Comparison of ENCODE assay signal across 25 cellular contexts in genomic region chr15:66646799-66647198, GRCh38. TPM values are rescaled to one million over a fixed set of nuclear protein-coding genes. Genes with fewer than 3 reads are reported as not detected.
A peak's percentile ranks its signal among the peaks of the same experiment; 100 is the strongest.
DNase-seq lines count a peak whose midpoint lies in the region; ATAC-seq, FAIRE-seq and TF ChIP-seq lines count a peak whose summit lies in the region.
"Had no signal": no experiment of that assay in that cellular context is flagged by ENCODE, and none has a peak within 500 bp of the region (broad histone marks: within the 10 kb centered on the region; RNA-seq: fewer than 3 reads in every experiment).

No MANE protein-coding gene starts in this region.

- TF ChIP-seq POLR2A in thyroid gland (IDR thresholded peaks at IDR 0.05): no peak

- intact Hi-C loops in left cardiac atrium (cut with DNase I) (no loop called here), thyroid gland (cut with DNase I) (no loop called here)

- H3K9me3 ChIP-seq in cardiac muscle cell (ENCODE audit: low read depth) (no peaks in the 10 kb centered on the region), liver (ENCODE audit: control insufficient read depth in 4 of 4, low read length in 3 of 4) (no peaks in the 10 kb centered on the region), thyroid gland (no peaks in the 10 kb centered on the region)
- H3K9me3 ChIP-seq: neutrophil, spleen, transverse colon had no signal

- H3K27ac ChIP-seq in cardiac muscle cell (peak overlapping the region; percentile 65), liver (ENCODE audit: low read depth in 1 of 2, low read length in 2 of 2) (peak overlapping the region; percentile 61 to 70), thyroid gland (peak overlapping the region in 2 of 3 donors; percentile 16 to 43)
- H3K27ac ChIP-seq: brain microvascular endothelial cell, neutrophil, transverse colon had no signal

- ATAC-seq in left cardiac atrium: no peak
- ATAC-seq in GM19328 (IDR thresholded peaks at IDR 0.05; ENCODE audit: unreplicated experiment): no peak
- ATAC-seq: activated naive CD8-positive, alpha-beta T cell treated with anti-CD3 and anti-CD28 coated beads, Interleukin-2, amount 50 U/mL, for 24 hours had no signal

- DNase-seq in cardiac muscle cell (ENCODE audit: low read depth in 1 of 2, low spot score in 1 of 2) (no peak), left cardiac atrium (no peak), bronchial epithelial cell (ENCODE audit: low read depth) (peak; percentile 17), thyroid gland (no peak), NCI-H146 (lab: John Stamatoyannopoulos, UW) (no peak), NCI-H187 (lab: John Stamatoyannopoulos, UW) (no peak)
- DNase-seq: 8988T; activated B cell treated with CpG ODN at 0.5 μM for 24 hours; activated CD4-positive, alpha-beta T cell treated with anti-CD3 and anti-CD28 coated beads, Interleukin-2, amount 50 U/mL, for 48 hours; activated gamma-delta T cell; activated naive CD8-positive, alpha-beta T cell treated with anti-CD3 and anti-CD28 coated beads, Interleukin-2, amount 50 U/mL, for 24 hours; cortex of kidney; DMS53; glutamatergic neuron; NCI-H1417 treated with DMSO at 0.1 percent for 48 hours; NCI-H510A; stimulated activated CD4-positive, alpha-beta T cell treated with anti-CD3 and anti-CD28 coated beads, Interleukin-4, amount 100 ng/mL, for 4 hours; transverse colon had no signal

- TF ChIP-seq RAD21 in liver (IDR thresholded peaks at IDR 0.05): no peak

- FAIRE-seq in bronchial epithelial cell (lab: Jason Lieb, UNC): no peak
- FAIRE-seq: GM12891, RCC 7860 had no signal

- H3K4me1 ChIP-seq in cardiac muscle cell (ENCODE audit: low read depth) (peaks cover 28% of the 10 kb centered on the region), liver (ENCODE audit: control insufficient read depth in 4 of 4, insufficient read depth in 4 of 4, low read length in 3 of 4) (peaks cover 34 to 86% (median 72%) of the 10 kb centered on the region in 4 donors), thyroid gland (peaks cover 0 to 24% of the 10 kb centered on the region in 2 donors)
- H3K4me1 ChIP-seq: transverse colon had no signal

- no peak overlapping the region for H3K4me3 ChIP-seq in cardiac muscle cell
- H3K4me3 ChIP-seq in bronchial epithelial cell (ENCODE audit: low read depth, low read length): no peak overlapping the region
- H3K4me3 ChIP-seq in liver (ENCODE audit: low read depth in 1 of 3, low read length in 3 of 3): no peak overlapping the region
- H3K4me3 ChIP-seq in thyroid gland (replicated peaks in 1 of 3): no peak overlapping the region
- H3K4me3 ChIP-seq: spleen, transverse colon had no signal

- H3K36me3 ChIP-seq in cardiac muscle cell (no peaks in the 10 kb centered on the region), bronchial epithelial cell (ENCODE audit: control insufficient read depth, insufficient read depth, low read length) (no peaks in the 10 kb centered on the region), liver (ENCODE audit: control insufficient read depth in 4 of 4, insufficient read depth in 3 of 4, low read depth in 1 of 4, low read length in 3 of 4) (no peaks in the 10 kb centered on the region), thyroid gland (no peaks in the 10 kb centered on the region)
- H3K36me3 ChIP-seq: brain microvascular endothelial cell, neutrophil, spleen, transverse colon had no signal

- H3K27me3 ChIP-seq in cardiac muscle cell (no peaks in the 10 kb centered on the region), bronchial epithelial cell (ENCODE audit: control insufficient read depth, insufficient read depth, low read length) (no peaks in the 10 kb centered on the region), liver (ENCODE audit: control insufficient read depth in 4 of 4, insufficient read depth in 4 of 4, low read length in 3 of 4) (no peaks in the 10 kb centered on the region), thyroid gland (no peaks in the 10 kb centered on the region)
- H3K27me3 ChIP-seq: brain microvascular endothelial cell, neutrophil, spleen, transverse colon had no signal

- no peak for TF ChIP-seq CTCF in cardiac muscle cell (IDR thresholded peaks at IDR 0.05; ENCODE audit: low read depth, low read length)
- TF ChIP-seq CTCF in bronchial epithelial cell (IDR thresholded peaks at IDR 0.05; ENCODE audit: insufficient read depth, low read length, severe bottlenecking): no peak
- no peak for TF ChIP-seq CTCF in liver (IDR thresholded peaks at IDR 0.05; ENCODE audit: low read depth, low read length, missing input control)
- TF ChIP-seq CTCF in thyroid gland (IDR thresholded peaks at IDR 0.05): no peak

- H3K9ac ChIP-seq in liver (ENCODE audit: low read depth in 1 of 2, low read length in 2 of 2): no peak overlapping the region

TF ChIP-seq in liver, 16 proteins besides CTCF, POLR2A, EP300 and RAD21:
- TF ChIP-seq SP1 (IDR thresholded peaks at IDR 0.05): no peak
- no peak for TF ChIP-seq YY1 (IDR thresholded peaks at IDR 0.05)
- no peak for TF ChIP-seq RXRA (IDR thresholded peaks at IDR 0.05)
- no peak for TF ChIP-seq GABPA (IDR thresholded peaks at IDR 0.05 in 1 of 2, conservative IDR thresholded peaks at IDR 0.05 in 1 of 2)
- no peak for TF ChIP-seq HNF4A (conservative IDR thresholded peaks at IDR 0.05)
- TF ChIP-seq JUND (IDR thresholded peaks at IDR 0.05): no peak
- no peak for TF ChIP-seq EGR1 (IDR thresholded peaks at IDR 0.05; ENCODE audit: low read depth in 2 of 2)
- TF ChIP-seq ATF3 (IDR thresholded peaks at IDR 0.05): no peak
- TF ChIP-seq REST (IDR thresholded peaks at IDR 0.05): no peak
- TF ChIP-seq ZBTB33 (IDR thresholded peaks at IDR 0.05): no peak
- TF ChIP-seq HNF4G (IDR thresholded peaks at IDR 0.05): no peak
- TF ChIP-seq FOXA2 (IDR thresholded peaks at IDR 0.05): no peak
- no peak for TF ChIP-seq FOXA1 (IDR thresholded peaks at IDR 0.05)
- no peak for TF ChIP-seq MAX (IDR thresholded peaks at IDR 0.05)
- TF ChIP-seq TAF1 (conservative IDR thresholded peaks at IDR 0.05): no peak
- no peak for TF ChIP-seq NR2F2 (IDR thresholded peaks at IDR 0.05)

RNA-seq across cellular contexts. Expression of gene SMAD6, which starts 55.2 kb away (rescaled TPM):
- 232 and 274 TPM in 2 replicates for total RNA-seq in cardiac muscle cell
- polyA plus RNA-seq in cardiac muscle cell: 106 and 155 TPM in 2 replicates
- 10 to 100 TPM; 13.5 to 51.5 TPM for total RNA-seq in left cardiac atrium
- 0.79 TPM in 1 of 2 replicates, not detected in the other for total RNA-seq in bronchial epithelial cell
- 10 to 100 TPM; 14.1 to 15.1 TPM for total RNA-seq in liver
- 1 to 10 TPM; 1.2 to 7.9 TPM for polyA plus RNA-seq in liver
- 100 to 1,000 TPM in 1 of 4 donors, 10 to 100 TPM in 3; 59.3 to 118 (median 62.3) TPM for total RNA-seq in thyroid gland
